ENCODE assay signal across 9 cellular contexts in the genomic region with DNA sequence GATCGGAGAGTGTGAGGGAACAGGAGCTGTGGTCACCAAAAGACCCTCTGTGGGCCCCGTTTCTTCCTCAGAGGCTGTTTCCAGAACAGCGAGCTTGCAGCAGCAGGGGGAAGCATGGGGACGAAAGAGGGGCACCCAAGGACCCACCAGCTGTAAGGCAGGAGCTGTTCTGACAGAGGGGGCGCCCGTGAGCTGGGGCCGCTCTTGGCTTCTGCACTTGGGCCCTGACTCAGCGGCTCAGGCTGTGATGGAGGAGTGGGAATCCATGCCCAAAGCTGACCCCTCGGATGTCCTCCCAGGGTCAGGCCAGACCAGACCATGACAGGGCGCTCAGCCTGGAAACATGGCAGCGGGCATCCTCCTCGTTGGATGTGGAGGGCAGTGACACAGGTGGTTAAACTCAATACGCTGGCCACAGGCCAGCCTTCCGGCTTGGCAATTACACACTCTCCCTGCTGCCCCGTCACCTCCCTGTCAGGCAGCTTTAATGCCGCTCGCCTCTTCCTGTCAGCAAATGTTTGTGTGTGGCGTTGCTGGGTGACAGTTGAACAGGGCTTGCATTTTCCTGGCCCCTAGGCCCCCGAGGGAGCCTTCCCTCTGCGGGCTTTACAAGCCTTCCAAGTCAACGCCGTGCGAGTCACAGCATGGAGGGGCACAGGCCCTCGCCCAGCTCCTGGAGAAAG.
DNase-seq lines count a peak whose midpoint lies in the region; ATAC-seq lines count a peak whose summit lies in the region.
"Had no signal": no experiment of that assay in that cellular context is flagged by ENCODE, and none has a peak within 500 bp of the region (broad histone marks: within the 10 kb centered on the region; RNA-seq: fewer than 3 reads in every experiment).

No MANE protein-coding gene starts in this region.

- H3K27ac ChIP-seq in right cardiac atrium (ENCODE audit: low read length): peak overlapping the region; percentile 78
- H3K27ac ChIP-seq: suprapubic skin had no signal

- intact Hi-C loops in right cardiac atrium (cut with DNase I): no loop called here

- DNase-seq in activated T-cell treated with anti-CD3 and anti-CD28 coated beads for 1 hour (ENCODE audit: low read depth): peak; percentile 3
- no peak for DNase-seq in activated T-cell treated with anti-CD3 and anti-CD28 coated beads for 4 hours
- DNase-seq in activated CD4-positive, alpha-beta T cell treated with anti-CD3 and anti-CD28 coated beads for 48 hours: peak; percentile 25
- peak; percentile 79 to 91 (median 89) for DNase-seq in right cardiac atrium
- DNase-seq in stimulated activated naive CD8-positive, alpha-beta T cell treated with anti-CD3 and anti-CD28 coated beads, Interleukin-15, Interleukin-2, amounts not matched to agents 100 U/mL and 50 U/mL, for 24 hours: peak; percentile 27
- DNase-seq in SIG-M5 (lab: John Stamatoyannopoulos, UW): no peak

- peak; percentile 83 to 85 for ATAC-seq in right cardiac atrium
- peak; percentile 81 for ATAC-seq in stimulated activated naive CD8-positive, alpha-beta T cell treated with anti-CD3 and anti-CD28 coated beads, Interleukin-15, Interleukin-2, amounts not matched to agents 100 U/mL and 50 U/mL, for 24 hours
- no peak for ATAC-seq in HG03025 (IDR thresholded peaks at IDR 0.05; ENCODE audit: low FRiP score, unreplicated experiment)
- no peak for ATAC-seq in GM21423 (IDR thresholded peaks at IDR 0.05; ENCODE audit: unreplicated experiment)

- no peaks in the 10 kb centered on the region for H3K9me3 ChIP-seq in right cardiac atrium (ENCODE audit: control insufficient read depth, low read length)
- H3K9me3 ChIP-seq: suprapubic skin had no signal

- H3K27me3 ChIP-seq in right cardiac atrium (ENCODE audit: control insufficient read depth, insufficient read depth): no peaks in the 10 kb centered on the region
- H3K27me3 ChIP-seq: suprapubic skin had no signal

- no peak overlapping the region for H3K4me3 ChIP-seq in right cardiac atrium (ENCODE audit: low read length)
- H3K4me3 ChIP-seq: suprapubic skin had no signal

- WGBS in right cardiac atrium: 35% methylated on average over 24 of the region's 24 CpGs

- H3K4me1 ChIP-seq in right cardiac atrium (ENCODE audit: control insufficient read depth, insufficient read depth, low read length): peaks cover 4% of the 10 kb centered on the region

Comparison
In these comparisons a context has a peak if more than half of its experiments do, and no peak if none do; other contexts are left out.
1. DNase-seq: peak in activated T-cell treated with anti-CD3 and anti-CD28 coated beads for 1 hour (single experiment), activated CD4-positive, alpha-beta T cell treated with anti-CD3 and anti-CD28 coated beads for 48 hours (single experiment), right cardiac atrium (3 of 3) and stimulated activated naive CD8-positive, alpha-beta T cell treated with anti-CD3 and anti-CD28 coated beads, Interleukin-15, Interleukin-2, amounts not matched to agents 100 U/mL and 50 U/mL, for 24 hours (single experiment); none in activated T-cell treated with anti-CD3 and anti-CD28 coated beads for 4 hours (single experiment) and SIG-M5 (single experiment).
2. ATAC-seq: peak in right cardiac atrium (2 of 2) and stimulated activated naive CD8-positive, alpha-beta T cell treated with anti-CD3 and anti-CD28 coated beads, Interleukin-15, Interleukin-2, amounts not matched to agents 100 U/mL and 50 U/mL, for 24 hours (single experiment); none in HG03025 (single experiment) and GM21423 (single experiment).